In the genomic region with DNA sequence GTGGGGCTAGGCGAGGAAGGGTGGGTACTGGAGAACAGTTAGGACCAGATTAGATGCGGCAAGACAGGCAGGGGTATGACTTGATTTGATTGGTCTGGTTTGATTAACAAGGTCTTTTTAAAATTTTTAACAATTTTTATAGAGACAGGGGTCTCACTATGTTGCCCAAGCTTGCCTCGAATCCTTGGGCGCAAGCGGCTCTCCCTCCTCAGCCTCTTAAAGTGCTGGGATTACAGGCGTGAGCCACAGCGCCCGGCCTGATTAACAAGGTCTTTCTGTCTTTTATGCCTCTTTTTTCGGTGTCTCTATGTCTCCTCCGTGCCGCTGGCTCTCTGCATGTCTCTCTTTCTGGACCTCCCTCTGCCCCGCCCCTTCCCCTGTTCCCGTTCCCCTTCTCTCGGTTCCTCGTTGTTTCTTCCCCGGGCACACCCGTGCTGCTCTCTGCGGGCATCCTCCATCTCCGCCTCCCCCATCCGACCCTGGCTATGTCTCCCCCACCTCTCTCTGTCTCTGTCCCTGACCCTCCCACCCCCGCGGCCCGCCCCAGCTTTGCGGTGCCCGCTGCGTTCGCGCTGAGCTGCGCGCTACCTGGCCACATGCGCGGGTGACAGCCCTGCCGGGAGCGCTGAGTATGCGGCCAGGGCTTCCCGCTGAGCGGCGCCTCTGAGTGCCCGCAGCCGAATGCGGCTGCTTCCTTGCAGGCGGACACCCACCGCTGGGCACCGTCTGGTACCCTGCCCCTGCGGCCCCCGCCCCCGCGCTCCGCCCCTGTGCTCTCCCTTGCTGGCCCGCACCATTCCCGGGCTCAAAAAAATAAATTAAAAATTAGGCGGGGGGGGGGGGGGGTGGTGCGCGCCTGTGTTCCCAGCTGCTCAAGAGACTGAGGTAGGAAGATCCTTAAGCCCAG, we compare ENCODE assay signal across 6 cellular contexts. TPM values are rescaled to one million over a fixed set of nuclear protein-coding genes. Genes with fewer than 3 reads are reported as not detected.
DNase-seq lines count a peak whose midpoint lies in the region; ATAC-seq, FAIRE-seq and TF ChIP-seq lines count a peak whose summit lies in the region.

No MANE protein-coding gene starts in this region.

- H3K9ac ChIP-seq in endothelial cell of umbilical vein (replicated peaks; ENCODE audit: extremely low read depth, insufficient read depth, low read length): no peak overlapping the region

- 8 to 10% (median 9%) methylated on average over 44 to 54 of the region's 54 CpGs for WGBS in spleen, 5 donors

- no peaks in the 10 kb centered on the region for H3K9me2 ChIP-seq in OCI-LY7 (ENCODE audit: insufficient read depth, low read length)

- DNase-seq in HAP-1 (ENCODE audit: low spot score in 2 of 2) (peak; percentile 47 to 79), OCI-LY7 (ENCODE audit: low spot score) (peak; percentile 39), endothelial cell of umbilical vein (ENCODE audit: low read depth, low spot score) (no peak), spleen (peak; percentile 87), NCI-H226 (no peak)

- H3K4me3 ChIP-seq in HAP-1 (peak overlapping the region; percentile 31), OCI-LY7 (ENCODE audit: low read depth, low read length, poor library complexity, severe bottlenecking) (peak overlapping the region; percentile 56), endothelial cell of umbilical vein (replicated peaks in 1 of 3; ENCODE audit: insufficient read depth in 1 of 3, low read depth in 1 of 3, low read length in 3 of 3) (peak overlapping the region in 1 of 3 experiments; percentile 5), spleen (peak overlapping the region; percentile 3 to 74 (median 40))

- H3K4me1 ChIP-seq in HAP-1 (peaks cover 2% of the 10 kb centered on the region; the same call in 1 of the 2 replicates), OCI-LY7 (ENCODE audit: insufficient read depth, low read length, poor library complexity, severe bottlenecking) (peaks cover 5% of the 10 kb centered on the region), endothelial cell of umbilical vein (ENCODE audit: control insufficient read depth, extremely low read depth, insufficient read depth, low read length) (no peaks in the 10 kb centered on the region), spleen (peaks cover 0 to 16% (median 14%) of the 10 kb centered on the region in 6 donors)

- intact Hi-C loops in OCI-LY7 (cut with micrococcal nuclease; ENCODE audit: unreplicated experiment): no loop called here
- intact Hi-C loops in endothelial cell of umbilical vein (cut with micrococcal nuclease): no loop called here
- intact Hi-C loops in spleen (cut with DNase I; ENCODE audit: low total_unique reads): no loop called here

- TF ChIP-seq POLR2A in endothelial cell of umbilical vein (IDR thresholded peaks at IDR 0.05; ENCODE audit: low read depth, low read length) (no peak), spleen (IDR thresholded peaks at IDR 0.05) (no peak)

- no peaks in the 10 kb centered on the region for H3K9me1 ChIP-seq in endothelial cell of umbilical vein (replicated peaks; ENCODE audit: control insufficient read depth, extremely low read depth, insufficient read depth, low read length)

- H4K20me1 ChIP-seq in OCI-LY7 (ENCODE audit: insufficient read depth, low read length) (no peaks in the 10 kb centered on the region), endothelial cell of umbilical vein (replicated peaks; ENCODE audit: control insufficient read depth, extremely low read depth, insufficient read depth, low read length) (no peaks in the 10 kb centered on the region)

- H3K4me2 ChIP-seq in OCI-LY7 (ENCODE audit: low read length) (peak overlapping the region; percentile 61), endothelial cell of umbilical vein (ENCODE audit: insufficient read depth, low read length) (no peak overlapping the region)

- H3K79me2 ChIP-seq in OCI-LY7 (ENCODE audit: insufficient read depth, low read depth, low read length): no peaks in the 10 kb centered on the region
- no peaks in the 10 kb centered on the region for H3K79me2 ChIP-seq in endothelial cell of umbilical vein (ENCODE audit: control insufficient read depth, insufficient read depth, low read length)

- POLR2A ChIA-PET in OCI-LY7 (lab: Charles Lee) (interaction anchor here (0.7 kb wide), 1 partner anchor 50 kb away, joined by 4 read pairs; no protein-coding TSS in a partner anchor), endothelial cell of umbilical vein (lab: Charles Lee) (no interaction called here)

- CTCF ChIA-PET in OCI-LY7 (lab: Charles Lee; ENCODE audit: unreplicated experiment): no interaction called here
- CTCF ChIA-PET in endothelial cell of umbilical vein (lab: Charles Lee): interaction anchor here (0.6 to 0.7 kb wide), 3 partner anchors 8 to 73 kb away, joined by 3 to 5 read pairs (median 3); no protein-coding TSS in a partner anchor

- dilution Hi-C loops in endothelial cell of umbilical vein (cut with MboI; ENCODE audit: extremely low pct_ligation_motif_present, low sequenced_read_pairs): no loop called here

- FAIRE-seq in endothelial cell of umbilical vein (lab: Jason Lieb, UNC): no peak

- H3K36me3 ChIP-seq in HAP-1 (replicated peaks): no peaks in the 10 kb centered on the region
- no peaks in the 10 kb centered on the region for H3K36me3 ChIP-seq in OCI-LY7 (ENCODE audit: insufficient read depth, low read length)
- H3K36me3 ChIP-seq in endothelial cell of umbilical vein (ENCODE audit: control insufficient read depth in 2 of 2, extremely low read depth in 1 of 2, insufficient read depth in 2 of 2, low read length in 2 of 2): no peaks in the 10 kb centered on the region
- H3K36me3 ChIP-seq in spleen: no peaks in the 10 kb centered on the region

- no TSS peak for BruUV-seq in OCI-LY7 (replicated peaks; lab: Mats Ljungman, UMichigan)
- no TSS peak for BruUV-seq in endothelial cell of umbilical vein (replicated peaks; lab: Mats Ljungman, UMichigan)

- in situ Hi-C loops in HAP-1 (cut with MboI; ENCODE audit: low sequenced_read_pairs): no loop called here

- TF ChIP-seq CTCF in OCI-LY7 (conservative IDR thresholded peaks at IDR 0.05; ENCODE audit: low read length): no peak
- TF ChIP-seq CTCF in endothelial cell of umbilical vein (IDR thresholded peaks at IDR 0.05; ENCODE audit: extremely low read depth in 1 of 2, insufficient read depth in 1 of 2, low read depth in 1 of 2, low read length in 2 of 2): no peak
- no peak for TF ChIP-seq CTCF in spleen (IDR thresholded peaks at IDR 0.05 in 8 of 11, conservative IDR thresholded peaks at IDR 0.05 in 3 of 11)

- H3K9me3 ChIP-seq in HAP-1: no peaks in the 10 kb centered on the region
- H3K9me3 ChIP-seq in OCI-LY7 (ENCODE audit: low read length): peaks cover 5% of the 10 kb centered on the region; the same call in 1 of the 2 replicates
- no peaks in the 10 kb centered on the region for H3K9me3 ChIP-seq in endothelial cell of umbilical vein (replicated peaks; ENCODE audit: control insufficient read depth, insufficient read depth, low read length)
- H3K9me3 ChIP-seq in spleen: peaks cover 0 to 7% (median 0%) of the 10 kb centered on the region in 8 donors

- no peak for ATAC-seq in HG02588 (IDR thresholded peaks at IDR 0.05; ENCODE audit: unreplicated experiment)

- no peak overlapping the region for H3K27ac ChIP-seq in OCI-LY7 (ENCODE audit: low read depth, low read length, poor library complexity, severe bottlenecking)
- H3K27ac ChIP-seq in endothelial cell of umbilical vein (ENCODE audit: insufficient read depth, low read depth, low read length): no peak overlapping the region
- H3K27ac ChIP-seq in spleen: peak overlapping the region in 2 of 8 donors; percentile 38 to 50

- H2AFZ ChIP-seq in OCI-LY7 (ENCODE audit: low read length): no peak overlapping the region
- no peak overlapping the region for H2AFZ ChIP-seq in endothelial cell of umbilical vein (ENCODE audit: low read depth, low read length)

- H3K27me3 ChIP-seq in HAP-1 (ENCODE audit: low read depth) (no peaks in the 10 kb centered on the region), endothelial cell of umbilical vein (ENCODE audit: control insufficient read depth in 2 of 2, insufficient read depth in 2 of 2, low read length in 2 of 2) (peaks cover 5 to 11% of the 10 kb centered on the region in 2 experiments), spleen (replicated peaks in 1 of 7) (peaks cover 0 to 67% (median 12%) of the 10 kb centered on the region in 7 donors)

RNA-seq across cellular contexts. Expression of a gene that starts 8.1 kb away (rescaled TPM):
- total RNA-seq in OCI-LY7 (2014; rRNA removed; shearing (Covaris generic)): 52.6 and 60.9 TPM in 2 replicates
- total RNA-seq in OCI-LY7 (2022) (24.2 and 26.1 TPM in 2 replicates), endothelial cell of umbilical vein (8.4 and 10.3 TPM in 2 replicates), spleen (10 to 100 TPM; 14.6 to 34.8 (median 16.3) TPM)
- polyA plus RNA-seq in endothelial cell of umbilical vein (16.2 and 16.5 TPM in 2 replicates), spleen (10 to 100 TPM; 26.5 to 35.6 (median 33.6) TPM)
- polyA plus RNA-seq in endothelial cell of umbilical vein (2011; cell fraction: cytosol; rRNA removed): 8.4 and 10.6 TPM in 2 replicates
- 3.8 and 4.7 TPM in 2 replicates for polyA plus RNA-seq in endothelial cell of umbilical vein (2011; cell fraction: nucleus; rRNA removed)
- 5.4 and 7.3 TPM in 2 replicates for polyA plus RNA-seq in endothelial cell of umbilical vein (2012)
- 2.6 and 3.8 TPM in 2 replicates for polyA minus RNA-seq in endothelial cell of umbilical vein
- polyA minus RNA-seq in endothelial cell of umbilical vein (2011; cell fraction: cytosol; rRNA and poly(A)+ RNA removed): 6.9 TPM
- polyA minus RNA-seq in endothelial cell of umbilical vein (2011; cell fraction: nucleus; rRNA and poly(A)+ RNA removed): 0.82 and 1.1 TPM in 2 replicates

RNA-seq across cellular contexts. Expression of a gene that starts 21.7 kb away (rescaled TPM):
- total RNA-seq in OCI-LY7 (2014; rRNA removed; shearing (Covaris generic)): 0.26 and 2.7 TPM in 2 replicates
- total RNA-seq in OCI-LY7 (2022) (3.1 and 4.5 TPM in 2 replicates), endothelial cell of umbilical vein (0.62 and 1.3 TPM in 2 replicates), spleen (1 to 10 TPM in 4 of 7 donors, under 1 TPM in 2, not detected in 1; 0.54 to 1.6 (median 1.0) TPM)
- polyA plus RNA-seq in endothelial cell of umbilical vein (0.38 and 0.46 TPM in 2 replicates), spleen (under 1 TPM; 0.70 to 0.89 (median 0.85) TPM)
- polyA plus RNA-seq in endothelial cell of umbilical vein (2011; cell fraction: cytosol; rRNA removed): 0.05 and 0.14 TPM in 2 replicates
- 2.1 TPM in 2 replicates for polyA plus RNA-seq in endothelial cell of umbilical vein (2011; cell fraction: nucleus; rRNA removed)
- 0.13 and 0.59 TPM in 2 replicates for polyA plus RNA-seq in endothelial cell of umbilical vein (2012)
- polyA minus RNA-seq in endothelial cell of umbilical vein: 0.17 and 0.22 TPM in 2 replicates
- polyA minus RNA-seq in endothelial cell of umbilical vein (2011; cell fraction: cytosol; rRNA and poly(A)+ RNA removed): not detected
- polyA minus RNA-seq in endothelial cell of umbilical vein (2011; cell fraction: nucleus; rRNA and poly(A)+ RNA removed): 0.19 TPM in 1 of 2 replicates, not detected in the other

RNA-seq across cellular contexts. Expression of a gene that starts 27.1 kb away (rescaled TPM):
- total RNA-seq in OCI-LY7 (2014; rRNA removed; shearing (Covaris generic)): 19.5 and 29.0 TPM in 2 replicates
- total RNA-seq in OCI-LY7 (2022) (28.7 and 38.2 TPM in 2 replicates), endothelial cell of umbilical vein (17.3 and 21.4 TPM in 2 replicates), spleen (10 to 100 TPM; 22.6 to 65.3 (median 28.3) TPM)
- polyA plus RNA-seq in endothelial cell of umbilical vein (26.7 and 33.2 TPM in 2 replicates), spleen (10 to 100 TPM; 21.3 to 26.6 (median 24.3) TPM)
- 18.4 and 21.4 TPM in 2 replicates for polyA plus RNA-seq in endothelial cell of umbilical vein (2011; cell fraction: cytosol; rRNA removed)
- 61.5 and 65.4 TPM in 2 replicates for polyA plus RNA-seq in endothelial cell of umbilical vein (2011; cell fraction: nucleus; rRNA removed)
- 18.8 and 21.2 TPM in 2 replicates for polyA plus RNA-seq in endothelial cell of umbilical vein (2012)
- 8.1 and 13.8 TPM in 2 replicates for polyA minus RNA-seq in endothelial cell of umbilical vein
- polyA minus RNA-seq in endothelial cell of umbilical vein (2011; cell fraction: cytosol; rRNA and poly(A)+ RNA removed): 7.8 TPM
- polyA minus RNA-seq in endothelial cell of umbilical vein (2011; cell fraction: nucleus; rRNA and poly(A)+ RNA removed): 6.3 and 7.3 TPM in 2 replicates

RNA-seq across cellular contexts. Expression of a gene that starts 45.8 kb away (rescaled TPM):
- total RNA-seq in OCI-LY7 (2014; rRNA removed; shearing (Covaris generic)): 0.66 TPM in 1 of 2 replicates, not detected in the other
- 2.4 and 2.6 TPM in 2 replicates for total RNA-seq in OCI-LY7 (2022)
- 21.0 and 24.4 TPM in 2 replicates for total RNA-seq in endothelial cell of umbilical vein
- polyA plus RNA-seq in endothelial cell of umbilical vein: 4.7 and 7.0 TPM in 2 replicates
- polyA plus RNA-seq in endothelial cell of umbilical vein (2011; cell fraction: cytosol; rRNA removed): 8.4 and 10.2 TPM in 2 replicates
- 6.9 and 9.2 TPM in 2 replicates for polyA plus RNA-seq in endothelial cell of umbilical vein (2011; cell fraction: nucleus; rRNA removed)
- polyA plus RNA-seq in endothelial cell of umbilical vein (2012): 27.5 and 38.3 TPM in 2 replicates
- 9.2 and 12.0 TPM in 2 replicates for polyA minus RNA-seq in endothelial cell of umbilical vein
- polyA minus RNA-seq in endothelial cell of umbilical vein (2011; cell fraction: cytosol; rRNA and poly(A)+ RNA removed): not detected
- 3.0 and 12.1 TPM in 2 replicates for polyA minus RNA-seq in endothelial cell of umbilical vein (2011; cell fraction: nucleus; rRNA and poly(A)+ RNA removed)
- total RNA-seq in spleen: 10 to 100 TPM in 5 of 7 donors, 1 to 10 TPM in 2; 6.8 to 18.0 (median 13.5) TPM
- 1 to 10 TPM; 2.7 to 3.2 (median 3.1) TPM for polyA plus RNA-seq in spleen

RNA-seq across cellular contexts. Expression of a gene that starts 50.7 kb away (rescaled TPM):
- 2.8 and 3.1 TPM in 2 replicates for total RNA-seq in OCI-LY7 (2014; rRNA removed; shearing (Covaris generic))
- 3.4 and 6.0 TPM in 2 replicates for total RNA-seq in OCI-LY7 (2022)
- 15.9 and 17.3 TPM in 2 replicates for total RNA-seq in endothelial cell of umbilical vein
- 4.1 and 5.8 TPM in 2 replicates for polyA plus RNA-seq in endothelial cell of umbilical vein
- 3.7 and 5.5 TPM in 2 replicates for polyA plus RNA-seq in endothelial cell of umbilical vein (2011; cell fraction: cytosol; rRNA removed)
- polyA plus RNA-seq in endothelial cell of umbilical vein (2011; cell fraction: nucleus; rRNA removed): 1.9 and 2.2 TPM in 2 replicates
- polyA plus RNA-seq in endothelial cell of umbilical vein (2012): 10.0 and 16.3 TPM in 2 replicates
- polyA minus RNA-seq in endothelial cell of umbilical vein: 2.5 and 3.5 TPM in 2 replicates
- polyA minus RNA-seq in endothelial cell of umbilical vein (2011; cell fraction: cytosol; rRNA and poly(A)+ RNA removed): 2.8 TPM
- 1.0 and 2.2 TPM in 2 replicates for polyA minus RNA-seq in endothelial cell of umbilical vein (2011; cell fraction: nucleus; rRNA and poly(A)+ RNA removed)
- 10 to 100 TPM in 4 of 7 donors, 1 to 10 TPM in 3; 7.8 to 18.2 (median 11.5) TPM for total RNA-seq in spleen
- polyA plus RNA-seq in spleen: 1 to 10 TPM in 2 of 3 donors, under 1 TPM in 1; 0.76 to 8.0 (median 1.2) TPM

Comparison
In these comparisons a context has a peak if more than half of its experiments do, and no peak if none do; other contexts are left out.
1. DNase-seq: peak in HAP-1 (2 of 2), OCI-LY7 (single experiment) and spleen (single experiment); none in endothelial cell of umbilical vein (single experiment) and NCI-H226 (single experiment).